1 cellular context compared by ENCODE assay signal in the genomic region with DNA sequence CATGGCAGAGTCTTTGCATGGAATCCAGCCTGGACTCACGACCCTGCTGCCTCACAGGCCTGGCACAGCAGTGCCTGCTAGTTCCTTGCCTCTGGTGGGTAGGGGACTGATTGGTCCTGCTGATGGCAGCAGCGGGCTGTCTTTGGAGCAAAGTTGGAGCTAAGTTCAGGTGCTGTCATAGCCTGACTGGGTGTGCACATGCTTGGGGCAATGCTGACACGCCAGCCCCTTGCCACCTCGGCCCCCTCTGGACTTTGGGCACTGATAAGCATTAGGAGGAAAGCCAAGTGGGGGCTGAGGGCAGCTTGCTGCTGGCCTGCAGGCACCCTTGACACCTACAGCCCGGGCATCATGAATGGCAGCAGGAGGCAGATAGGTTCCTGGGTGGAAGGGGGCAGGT. TPM values are rescaled to one million over a fixed set of nuclear protein-coding genes. Genes with fewer than 3 reads are reported as not detected.
"Had no signal": no experiment of that assay in that cellular context is flagged by ENCODE, and none has a peak within 500 bp of the region (broad histone marks: within the 10 kb centered on the region; RNA-seq: fewer than 3 reads in every experiment).

No MANE protein-coding gene starts in this region.

RNA-seq across cellular contexts. Expression of a gene that starts 33.5 kb away (rescaled TPM):
- polyA plus RNA-seq: naive thymus-derived CD4-positive, alpha-beta T cell had no signal
